ENCODE assay signal across 20 cellular contexts in genomic region chr2:134973241-134974146, GRCh38. TPM values are rescaled to one million over a fixed set of nuclear protein-coding genes. Genes with fewer than 3 reads are reported as not detected.
A peak's percentile ranks its signal among the peaks of the same experiment; 100 is the strongest.
DNase-seq lines count a peak whose midpoint lies in the region; ATAC-seq, FAIRE-seq and TF ChIP-seq lines count a peak whose summit lies in the region.
"Had no signal": no experiment of that assay in that cellular context is flagged by ENCODE, and none has a peak within 500 bp of the region (broad histone marks: within the 10 kb centered on the region; RNA-seq: fewer than 3 reads in every experiment).

No MANE protein-coding gene starts in this region.

- H3K4me1 Mint-ChIP-seq in activated T-cell treated with anti-CD3 and anti-CD28 coated beads, Interleukin-2, amount 50 U/mL, for 24 hours (ENCODE audit: low read depth) = peaks cover 14% of the 10 kb centered on the region
- H3K4me1 Mint-ChIP-seq: stimulated activated memory B cell treated with anti-CD40 and anti-IgM and Interleukin-4, amounts not matched to agents 10 μg/mL and 1 μg/mL and 100 μg/mL, for 72 hours had no signal

- H3K9me3 Mint-ChIP-seq in activated T-cell treated with anti-CD3 and anti-CD28 coated beads, Interleukin-2, amount 50 U/mL, for 24 hours = peaks cover 44% of the 10 kb centered on the region

- 77 to 90% methylated on average over 2 of the region's 2 CpGs for WGBS in pancreas, 2 donors

- intact Hi-C loops in pancreas (cut with DNase I) = no loop called here

- TF ChIP-seq CTCF in pancreas (IDR thresholded peaks at IDR 0.05) (no peak), foreskin keratinocyte (conservative IDR thresholded peaks at IDR 0.05) (no peak)

- H3K27me3 Mint-ChIP-seq in activated T-cell treated with anti-CD3 and anti-CD28 coated beads, Interleukin-2, amount 50 U/mL, for 24 hours = peaks cover under 1% of the 10 kb centered on the region

- no peak overlapping the region for H3K27ac ChIP-seq in pancreas
- H3K27ac ChIP-seq in foreskin keratinocyte = no peak overlapping the region
- H3K27ac ChIP-seq: KMS-11, left lung, upper lobe of left lung, VCaP had no signal

- no peaks in the 10 kb centered on the region for H3K9me3 ChIP-seq in pancreas

- peaks cover 14% of the 10 kb centered on the region for H3K36me3 Mint-ChIP-seq in activated T-cell treated with anti-CD3 and anti-CD28 coated beads, Interleukin-2, amount 50 U/mL, for 24 hours (ENCODE audit: low read depth)

- FAIRE-seq in pancreas (lab: Jason Lieb, UNC) = peak; percentile 41
- FAIRE-seq: endometrium had no signal

- no peak overlapping the region for H3K4me3 ChIP-seq in pancreas
- H3K4me3 ChIP-seq: left lung, smooth muscle cell, upper lobe of left lung had no signal

- DNase-seq in activated T-cell treated with anti-CD3 and anti-CD28 coated beads, Interleukin-2, amount 50 U/mL, for 24 hours = no peak
- DNase-seq in activated T-cell treated with anti-CD3 and anti-CD28 coated beads, Interleukin-2, amount 50 U/mL, for 1 hour = no peak
- no peak for DNase-seq in pancreas
- DNase-seq in foreskin keratinocyte = no peak
- no peak for DNase-seq in NCI-H446 treated with DMSO at 0.1 percent for 48 hours (lab: John Stamatoyannopoulos, UW)
- DNase-seq: CD4-positive, alpha-beta T cell; cerebellar nuclear complex; foreskin fibroblast; left lung; NCI-H1105 treated with DMSO at 0.1 percent for 48 hours; NK-92 treated with Interleukin-12 subunit alpha and Interleukin-12 subunit beta, amount 100 ng/mL, for 24 hours; upper lobe of left lung had no signal

- H3K4me1 ChIP-seq in pancreas (no peaks in the 10 kb centered on the region), foreskin keratinocyte (no peaks in the 10 kb centered on the region)
- H3K4me1 ChIP-seq: left lung, upper lobe of left lung had no signal

- H3K27ac Mint-ChIP-seq in activated T-cell treated with anti-CD3 and anti-CD28 coated beads, Interleukin-2, amount 50 U/mL, for 24 hours = peak overlapping the region; percentile 82
- H3K27ac Mint-ChIP-seq: CD4-positive, alpha-beta T cell; stimulated activated memory B cell treated with anti-CD40 and anti-IgM and Interleukin-4, amounts not matched to agents 10 μg/mL and 1 μg/mL and 100 μg/mL, for 72 hours had no signal

- H3K27me3 ChIP-seq in pancreas (no peaks in the 10 kb centered on the region), foreskin keratinocyte (peaks cover 3% of the 10 kb centered on the region)
- H3K27me3 ChIP-seq: left lung, upper lobe of left lung had no signal

- peak; percentile 64 for ATAC-seq in GM19455 (IDR thresholded peaks at IDR 0.05; ENCODE audit: unreplicated experiment)
- ATAC-seq in HG03342 (IDR thresholded peaks at IDR 0.05; ENCODE audit: unreplicated experiment) = peak; percentile 87
- ATAC-seq in pancreas = no peak
- no peak for ATAC-seq in foreskin keratinocyte
- no peak for ATAC-seq in HG02970 (IDR thresholded peaks at IDR 0.05; ENCODE audit: low FRiP score, unreplicated experiment)
- ATAC-seq: left lung; stimulated activated memory B cell treated with anti-CD40 and anti-IgM and Interleukin-4, amounts not matched to agents 10 μg/mL and 1 μg/mL and 100 μg/mL, for 72 hours had no signal

- no peaks in the 10 kb centered on the region for H3K36me3 ChIP-seq in pancreas
- H3K36me3 ChIP-seq: left lung, upper lobe of left lung had no signal

- H3K4me3 Mint-ChIP-seq in activated T-cell treated with anti-CD3 and anti-CD28 coated beads, Interleukin-2, amount 50 U/mL, for 24 hours = no peak overlapping the region
- H3K4me3 Mint-ChIP-seq: CD4-positive, alpha-beta T cell; stimulated activated memory B cell treated with anti-CD40 and anti-IgM and Interleukin-4, amounts not matched to agents 10 μg/mL and 1 μg/mL and 100 μg/mL, for 72 hours had no signal

RNA-seq across cellular contexts. Expression of gene CCNT2, which starts 54.9 kb away (rescaled TPM):
- total RNA-seq in pancreas (10 to 100 TPM; 17.2 to 32.6 (median 20.8) TPM), foreskin keratinocyte (17.1 and 18.3 TPM in 2 replicates)
- polyA plus RNA-seq in pancreas (10 to 100 TPM; 10.9 to 21.9 TPM), foreskin keratinocyte (3.1 and 3.5 TPM in 2 replicates)

Comparison
In these comparisons a context has a peak if more than half of its experiments do, and no peak if none do; other contexts are left out.
1. ATAC-seq: peak in GM19455 (single experiment) and HG03342 (single experiment); none in pancreas (0 of 4), foreskin keratinocyte (single experiment) and HG02970 (single experiment).